ENCODE assay signal across 1 cellular context in the genomic region with DNA sequence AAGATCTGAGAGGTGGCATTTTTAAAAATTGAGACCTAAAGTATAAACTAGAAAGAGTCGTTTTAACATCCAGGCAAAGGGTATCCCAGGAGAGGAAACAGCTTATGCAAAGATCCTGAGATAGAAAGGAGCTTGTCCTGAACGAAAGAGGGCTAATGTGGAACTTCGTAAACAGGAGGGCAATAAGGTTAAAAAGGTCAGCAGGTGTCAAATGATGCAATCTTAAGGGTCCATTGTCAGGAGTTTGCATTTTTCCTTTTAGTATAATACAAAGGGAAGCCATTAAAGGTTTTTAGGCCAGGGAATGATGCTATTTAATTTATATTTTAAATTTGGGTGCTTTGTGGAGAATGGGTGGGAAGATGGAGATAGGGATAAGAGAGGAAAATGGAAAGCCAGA.
TF ChIP-seq lines count a peak whose summit lies in the region.

No MANE protein-coding gene starts in this region.

TF ChIP-seq in HepG2, 621 proteins besides CTCF, POLR2A, EP300 and RAD21:
- TF ChIP-seq MAFF (IDR thresholded peaks at IDR 0.05; ENCODE audit: low read depth, low read length) (no peak), NR2F1 (CRISPR knock-in tag; IDR thresholded peaks at IDR 0.05) (0 out of 4 replicates have a peak, but pooled peaks of 1 of the 2 experiments have one; percentile 13), ZNF121 (CRISPR knock-in tag; IDR thresholded peaks at IDR 0.05) (no peak), NR2F6 (IDR thresholded peaks at IDR 0.05) (peak; percentile 49), NR2F6 (CRISPR knock-in tag; IDR thresholded peaks at IDR 0.05) (no peak), TCF12 (IDR thresholded peaks at IDR 0.05) (no peak), TCF12 (CRISPR knock-in tag; IDR thresholded peaks at IDR 0.05) (no peak), ZNF275 (CRISPR knock-in tag; IDR thresholded peaks at IDR 0.05; ENCODE audit: borderline replicate concordance) (no peak), NR2F2 (IDR thresholded peaks at IDR 0.05; ENCODE audit: borderline replicate concordance, low read depth) (0 out of 2 replicates have a peak, but pooled peaks have one; percentile 46), HNRNPLL (IDR thresholded peaks at IDR 0.05; ENCODE audit: low read depth, low read length, poor library complexity, severe bottlenecking) (no peak)
